17 cellular contexts compared by ENCODE assay signal in the genomic region with DNA sequence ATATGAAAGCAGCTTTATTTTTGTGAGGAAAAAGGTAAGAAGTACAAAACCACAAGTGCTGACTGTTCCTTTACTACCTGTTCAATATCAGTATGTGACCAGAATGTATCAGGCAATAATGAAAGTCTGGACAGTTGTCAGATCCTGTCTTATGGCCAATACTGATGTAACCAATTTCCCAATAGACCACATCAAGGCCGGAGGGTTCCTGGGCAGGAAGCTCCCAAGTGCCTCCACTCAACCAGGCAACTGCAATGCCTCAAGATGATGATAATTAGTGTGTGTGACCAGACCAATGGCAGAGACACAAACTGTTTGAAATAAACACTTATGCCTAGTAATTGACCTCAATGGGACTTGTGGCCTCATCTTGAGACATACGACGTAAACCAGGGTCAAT.
DNase-seq lines count a peak whose midpoint lies in the region; ATAC-seq, FAIRE-seq and TF ChIP-seq lines count a peak whose summit lies in the region.
"Had no signal": no experiment of that assay in that cellular context is flagged by ENCODE, and none has a peak within 500 bp of the region (broad histone marks: within the 10 kb centered on the region; RNA-seq: fewer than 3 reads in every experiment).

No MANE protein-coding gene starts in this region.

- H3K27me3 Mint-ChIP-seq in activated naive CD8-positive, alpha-beta T cell treated with anti-CD3 and anti-CD28 coated beads for 36 hours: no peaks in the 10 kb centered on the region
- H3K27me3 Mint-ChIP-seq: B cell; CD8-positive, alpha-beta memory T cell had no signal

- 84% methylated on average over 3 of the region's 3 CpGs for WGBS in GM12878 (ENCODE audit: insufficient coverage, insufficient replicate concordance, low lambda C conversion rate, missing lambda C conversion rate)
- 50% methylated on average over 2 of the region's 3 CpGs for WGBS in right lobe of liver (ENCODE audit: insufficient coverage, low coverage, low lambda C conversion rate, missing lambda C conversion rate)

- TF ChIP-seq EP300 in GM12878 (IDR thresholded peaks at IDR 0.05; ENCODE audit: borderline replicate concordance in 1 of 2, control insufficient read depth in 1 of 2, low read depth in 2 of 2, low read length in 2 of 2): no peak

- no peak for TF ChIP-seq CTCF in AG10803 (conservative IDR thresholded peaks at IDR 0.05; ENCODE audit: low read length)
- TF ChIP-seq CTCF in GM12878 (IDR thresholded peaks at IDR 0.05 in 2 of 3, conservative IDR thresholded peaks at IDR 0.05 in 1 of 3; ENCODE audit: control insufficient read depth in 2 of 3, extremely low read depth in 1 of 3, insufficient read depth in 1 of 3, low read depth in 3 of 3, low read length in 3 of 3): no peak
- no peak for TF ChIP-seq CTCF in right lobe of liver (IDR thresholded peaks at IDR 0.05)

- no TSS peak for BruUV-seq in GM12878 (replicated peaks; lab: Mats Ljungman, UMichigan)

- no peaks in the 10 kb centered on the region for H3K9me3 Mint-ChIP-seq in activated naive CD8-positive, alpha-beta T cell treated with anti-CD3 and anti-CD28 coated beads for 36 hours
- H3K9me3 Mint-ChIP-seq: CD8-positive, alpha-beta memory T cell; HFFc6 had no signal

- H3K79me2 ChIP-seq in GM12878 (ENCODE audit: control insufficient read depth, insufficient read depth, low read length): peaks cover 79% of the 10 kb centered on the region

- CTCF ChIA-PET in GM12878 (lab: Yijun Ruan, JAX): interaction anchor here (1.2 kb wide), 1 partner anchor 13 kb away, joined by 4 read pairs; no protein-coding TSS in a partner anchor

- no peaks in the 10 kb centered on the region for H3K36me3 ChIP-seq in GM12878 (ENCODE audit: control insufficient read depth in 2 of 2, insufficient read depth in 2 of 2, low read length in 1 of 2)
- no peaks in the 10 kb centered on the region for H3K36me3 ChIP-seq in right lobe of liver

- H3K4me3 Mint-ChIP-seq in activated naive CD8-positive, alpha-beta T cell treated with anti-CD3 and anti-CD28 coated beads for 36 hours: no peak overlapping the region
- H3K4me3 Mint-ChIP-seq: B cell; CD8-positive, alpha-beta memory T cell; HFFc6 had no signal

- peak; percentile 47 for DNase-seq in AG10803 (ENCODE audit: low read depth)
- DNase-seq in GM12892 (ENCODE audit: insufficient read length): no peak
- DNase-seq in GM12878 (ENCODE audit: low read depth, low spot score): no peak
- no peak for DNase-seq in right lobe of liver
- no peak for DNase-seq in NCI-H1417 treated with DMSO at 0.1 percent for 48 hours (lab: John Stamatoyannopoulos, UW)
- DNase-seq in activated naive CD8-positive, alpha-beta T cell treated with anti-CD3 and anti-CD28 coated beads for 36 hours: no peak
- DNase-seq: CD8-positive, alpha-beta memory T cell; DND-41; GDM1; HFFc6; Karpas-422; NCI-H2081; NCI-H345; PC-3 had no signal

- RAD21 ChIA-PET in GM12878 (lab: Charles Lee; ENCODE audit: unreplicated experiment): interaction anchor here (0.8 to 1.0 kb wide), 2 partner anchors 10 to 224 kb away, joined by 3 to 4 read pairs; no protein-coding TSS in a partner anchor

- FAIRE-seq in GM12892 (lab: Jason Lieb, UNC) (peak; percentile 57), GM12878 (lab: Jason Lieb, UNC) (no peak)
- FAIRE-seq: H1 had no signal

- peaks cover 12% of the 10 kb centered on the region for H3K36me3 Mint-ChIP-seq in activated naive CD8-positive, alpha-beta T cell treated with anti-CD3 and anti-CD28 coated beads for 36 hours

- H3K4me2 ChIP-seq in GM12878 (ENCODE audit: control insufficient read depth, insufficient read depth): no peak overlapping the region

- no peak for TF ChIP-seq POLR2A in GM12892 (IDR thresholded peaks at IDR 0.05; ENCODE audit: low read depth, low read length)
- TF ChIP-seq POLR2A in GM12878 (IDR thresholded peaks at IDR 0.05; ENCODE audit: low read depth, low read length): no peak
- no peak for TF ChIP-seq POLR2A in right lobe of liver (IDR thresholded peaks at IDR 0.05)

- H3K4me1 ChIP-seq in GM12878 (ENCODE audit: control insufficient read depth, insufficient read depth, low read length) (peaks cover 14% of the 10 kb centered on the region), right lobe of liver (peaks cover 0 to 33% (median 12%) of the 10 kb centered on the region in 4 donors)

- no peak overlapping the region for H3K9ac ChIP-seq in GM12878 (ENCODE audit: control insufficient read depth, insufficient read depth, low read length)

- no peaks in the 10 kb centered on the region for H4K20me1 ChIP-seq in GM12878 (ENCODE audit: control insufficient read depth, insufficient read depth)

- intact Hi-C loops in GM12878 (cut with micrococcal nuclease; ENCODE audit: unreplicated experiment): no loop called here
- intact Hi-C loops in right lobe of liver (cut with DNase I): no loop called here

- SMC1A ChIA-PET in GM12878 (lab: Charles Lee; ENCODE audit: uncharacterized antibody, unreplicated experiment): interaction anchor here (1.1 to 9.1 kb wide), 4 partner anchors 11 to 28 kb away, joined by 3 to 46 read pairs (median 6); no protein-coding TSS in a partner anchor

- H3K27ac Mint-ChIP-seq in activated naive CD8-positive, alpha-beta T cell treated with anti-CD3 and anti-CD28 coated beads for 36 hours: no peak overlapping the region
- H3K27ac Mint-ChIP-seq: B cell, HFFc6 had no signal

- POLR2A ChIA-PET in GM12878 (lab: Charles Lee): interaction anchor here (1.2 to 1.3 kb wide), 3 partner anchors 12 to 15 kb away, joined by 3 to 5 read pairs (median 4); no protein-coding TSS in a partner anchor

- in situ Hi-C loops in GM12878 (cut with MboI): no loop called here

- H2AFZ ChIP-seq in GM12878 (ENCODE audit: control insufficient read depth, low read depth, low read length): no peak overlapping the region

- no peak for TF ChIP-seq RAD21 in GM12878 (IDR thresholded peaks at IDR 0.05; ENCODE audit: insufficient read depth, low read depth, low read length)

- no peak overlapping the region for H3K4me3 ChIP-seq in AG10803 (ENCODE audit: low read length)
- H3K4me3 ChIP-seq in GM12878: no peak overlapping the region
- H3K4me3 ChIP-seq in right lobe of liver: no peak overlapping the region

- ATAC-seq in GM12878 (no peak), right lobe of liver (peak; percentile 39 to 65 (median 58)), HG03025 (IDR thresholded peaks at IDR 0.05; ENCODE audit: low FRiP score, unreplicated experiment) (no peak)
- ATAC-seq: PC-3 had no signal

- no peaks in the 10 kb centered on the region for H3K27me3 ChIP-seq in GM12878 (replicated peaks in 1 of 2; ENCODE audit: control insufficient read depth in 2 of 2, insufficient read depth in 2 of 2, low read length in 1 of 2)
- H3K27me3 ChIP-seq in right lobe of liver: no peaks in the 10 kb centered on the region

- H3K9me3 ChIP-seq in GM12878 (replicated peaks; ENCODE audit: control insufficient read depth, insufficient read depth, low read length) (no peaks in the 10 kb centered on the region; the same call in 2 of the 3 replicates), right lobe of liver (no peaks in the 10 kb centered on the region)

- peaks cover 18% of the 10 kb centered on the region for H3K4me1 Mint-ChIP-seq in activated naive CD8-positive, alpha-beta T cell treated with anti-CD3 and anti-CD28 coated beads for 36 hours

- H3K27ac ChIP-seq in GM12878 (ENCODE audit: control insufficient read depth, insufficient read depth) (no peak overlapping the region), right lobe of liver (no peak overlapping the region)

TF ChIP-seq in GM12878, 131 proteins besides CTCF, POLR2A, EP300 and RAD21:
- TF ChIP-seq FOS (IDR thresholded peaks at IDR 0.05; ENCODE audit: borderline replicate concordance, extremely low read depth, insufficient read length) (no peak), MEF2A (IDR thresholded peaks at IDR 0.05; ENCODE audit: insufficient read depth, low read depth, low read length) (no peak), LARP7 (IDR thresholded peaks at IDR 0.05) (no peak), NR2C2 (IDR thresholded peaks at IDR 0.05; ENCODE audit: borderline replicate concordance, control insufficient read depth, insufficient read length, low read depth) (no peak), RUNX3 (IDR thresholded peaks at IDR 0.05; ENCODE audit: low read length) (0 out of 2 replicates have a peak, but pooled peaks have one; percentile 15)

Comparison
In these comparisons a context has a peak if more than half of its experiments do, and no peak if none do; other contexts are left out.
1. ATAC-seq: peak in right lobe of liver (4 of 4); none in GM12878 (single experiment) and HG03025 (single experiment).